ENCODE assay signal across 12 cellular contexts in genomic region chr2:62215306-62216064, GRCh38. TPM values are rescaled to one million over a fixed set of nuclear protein-coding genes. Genes with fewer than 3 reads are reported as not detected.
DNase-seq lines count a peak whose midpoint lies in the region; ATAC-seq and TF ChIP-seq lines count a peak whose summit lies in the region.
"Had no signal": no experiment of that assay in that cellular context is flagged by ENCODE, and none has a peak within 500 bp of the region (broad histone marks: within the 10 kb centered on the region; RNA-seq: fewer than 3 reads in every experiment).

No MANE protein-coding gene starts in this region.

- H3K27ac ChIP-seq in colonic mucosa = no peak overlapping the region
- H3K27ac ChIP-seq: KMS-11, parathyroid adenoma had no signal

- peak overlapping the region in 1 of 2 donors; percentile 36 for H3K9ac ChIP-seq in colonic mucosa (ENCODE audit: low read depth in 2 of 2, low read length in 2 of 2)
- H3K9ac ChIP-seq: KMS-11, parathyroid adenoma had no signal

- H3K4me3 ChIP-seq in colonic mucosa (no peak overlapping the region), mucosa of descending colon (no peak overlapping the region)
- H3K4me3 ChIP-seq: HAP-1 had no signal

- no peak for TF ChIP-seq CTCF in colonic mucosa (IDR thresholded peaks at IDR 0.05)
- TF ChIP-seq CTCF in mucosa of descending colon (IDR thresholded peaks at IDR 0.05) = no peak

- no peaks in the 10 kb centered on the region for H3K9me3 ChIP-seq in colonic mucosa
- H3K9me3 ChIP-seq in mucosa of descending colon = peaks cover 2% of the 10 kb centered on the region
- H3K9me3 ChIP-seq: HAP-1 had no signal

- H3K36me3 ChIP-seq in colonic mucosa (no peaks in the 10 kb centered on the region), mucosa of descending colon (ENCODE audit: low read depth) (no peaks in the 10 kb centered on the region)
- H3K36me3 ChIP-seq: HAP-1 had no signal

- no peaks in the 10 kb centered on the region for H3K27me3 ChIP-seq in colonic mucosa

- peak; percentile 26 for DNase-seq in CD1c-positive myeloid dendritic cell (ENCODE audit: extremely low spot score)
- peak; percentile 3 to 62 for DNase-seq in NCI-H446 (lab: John Stamatoyannopoulos, UW)
- peak; percentile 28 for DNase-seq in colonic mucosa
- DNase-seq in mucosa of descending colon = no peak
- DNase-seq in 8988T = no peak
- no peak for DNase-seq in iPS-NIHi7 (ENCODE audit: extremely low spot score)
- DNase-seq in RPMI8226 = no peak
- DNase-seq in NCI-H146 (lab: John Stamatoyannopoulos, UW) = no peak
- DNase-seq: DMS53 had no signal

- peak; percentile 77 for ATAC-seq in mucosa of descending colon

- intact Hi-C loops in colonic mucosa (cut with DNase I) (no loop called here), mucosa of descending colon (cut with DNase I, micrococcal nuclease) (no loop called here)

- H3K4me1 ChIP-seq in colonic mucosa = no peaks in the 10 kb centered on the region
- peaks cover 13% of the 10 kb centered on the region for H3K4me1 ChIP-seq in mucosa of descending colon (ENCODE audit: low read depth)
- H3K4me1 ChIP-seq: HAP-1, parathyroid adenoma had no signal

RNA-seq across cellular contexts. Expression of gene B3GNT2, which starts 19.6 kb away (rescaled TPM):
- total RNA-seq in colonic mucosa (10 to 100 TPM; 20.1 to 55.7 TPM), mucosa of descending colon (10 to 100 TPM; 27.1 to 44.6 (median 30.0) TPM)

Comparison
In these comparisons a context has a peak if more than half of its experiments do, and no peak if none do; other contexts are left out.
1. DNase-seq: peak in CD1c-positive myeloid dendritic cell (single experiment), NCI-H446 (2 of 2) and colonic mucosa (single experiment); none in mucosa of descending colon (0 of 3), 8988T (single experiment), iPS-NIHi7 (single experiment), RPMI8226 (single experiment) and NCI-H146 (single experiment).